Comparison of ENCODE assay signal across 8 cellular contexts in the genomic region with DNA sequence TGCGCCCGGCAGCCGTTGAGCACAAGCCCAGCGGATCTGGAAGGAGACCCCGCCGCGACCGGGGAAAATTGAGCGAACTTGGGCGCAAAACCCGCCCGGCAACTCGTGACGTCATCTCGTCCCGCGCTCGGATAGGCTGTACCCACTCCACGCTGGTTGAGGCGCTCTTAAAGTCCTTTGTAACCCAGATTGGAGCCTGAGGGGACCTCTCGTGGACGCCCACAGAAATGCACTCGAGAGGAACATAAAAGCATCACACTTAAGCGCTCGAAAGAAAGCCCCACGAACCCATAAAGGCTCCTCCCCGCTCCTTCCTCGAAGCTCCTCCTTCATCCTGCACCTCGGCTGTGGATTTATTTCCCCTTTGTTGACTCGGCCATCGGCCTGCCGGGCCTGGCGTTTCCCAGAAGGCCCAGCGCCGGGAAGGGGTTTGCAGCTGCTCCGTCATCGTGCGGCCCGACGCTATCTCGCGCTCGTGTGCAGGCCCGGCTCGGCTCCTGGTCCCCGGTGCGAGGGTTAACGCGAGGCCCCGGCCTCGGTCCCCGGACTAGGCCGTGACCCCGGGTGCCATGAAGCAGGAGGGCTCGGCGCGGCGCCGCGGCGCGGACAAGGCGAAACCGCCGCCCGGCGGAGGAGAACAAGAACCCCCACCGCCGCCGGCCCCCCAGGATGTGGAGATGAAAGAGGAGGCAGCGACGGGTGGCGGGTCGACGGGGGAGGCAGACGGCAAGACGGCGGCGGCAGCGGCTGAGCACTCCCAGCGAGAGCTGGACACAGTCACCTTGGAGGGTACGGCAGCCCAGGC. TPM values are rescaled to one million over a fixed set of nuclear protein-coding genes. Genes with fewer than 3 reads are reported as not detected.
DNase-seq lines count a peak whose midpoint lies in the region; ATAC-seq lines count a peak whose summit lies in the region.

A gene (plus strand): TSS at position 406 of the 805 bp plus-strand sequence. CDS start 164 bp downstream, at position 570.

- peaks cover 9% of the 10 kb centered on the region for H3K27me3 Mint-ChIP-seq in CD4-positive, CD25-positive, alpha-beta regulatory T cell

- peak; percentile 97 to 98 for ATAC-seq in CD4-positive, CD25-positive, alpha-beta regulatory T cell (ENCODE audit: low read depth in 2 of 2)
- ATAC-seq in GM19395 (IDR thresholded peaks at IDR 0.05; ENCODE audit: unreplicated experiment) (peak; percentile 96), HG03565 (IDR thresholded peaks at IDR 0.05; ENCODE audit: unreplicated experiment) (peak; percentile 82), left lobe of liver (peak; percentile 94)

- DNase-seq in CD4-positive, CD25-positive, alpha-beta regulatory T cell: peak; percentile 98 to 100 (median 99)
- DNase-seq in NCI-H748 treated with DMSO at 0.1 percent for 48 hours (lab: John Stamatoyannopoulos, UW) (peak; percentile 98), dedifferentiated amniotic fluid mesenchymal stem cell (ENCODE audit: extremely low spot score) (peak; percentile 100), left lobe of liver (ENCODE audit: low spot score) (peak; percentile 99)
- peak; percentile 94 to 98 for DNase-seq in activated CD4-positive, alpha-beta T cell treated with anti-CD3 and anti-CD28 coated beads, Interleukin-2, amount 50 U/mL, for 24 hours (ENCODE audit: low read depth in 1 of 2, low spot score in 1 of 2)
- peak; percentile 97 for DNase-seq in stimulated activated CD4-positive, alpha-beta T cell treated with anti-CD3 and anti-CD28 coated beads, Interleukin-2, amount 100 ng/mL, for 4 hours (ENCODE audit: low read depth)

- H3K27me3 ChIP-seq in CD4-positive, CD25-positive, alpha-beta regulatory T cell (ENCODE audit: control insufficient read depth, insufficient read depth, low read length): no peaks in the 10 kb centered on the region

- peaks cover 4% of the 10 kb centered on the region for H3K36me3 Mint-ChIP-seq in CD4-positive, CD25-positive, alpha-beta regulatory T cell

- H3K4me1 ChIP-seq in CD4-positive, CD25-positive, alpha-beta regulatory T cell (ENCODE audit: control insufficient read depth, insufficient read depth, low read length, poor library complexity, severe bottlenecking): peaks cover 26% of the 10 kb centered on the region

- peaks cover 9 to 51% (median 30%) of the 10 kb centered on the region in 4 donors for H3K4me1 Mint-ChIP-seq in CD4-positive, CD25-positive, alpha-beta regulatory T cell

- H3K4me3 ChIP-seq in CD4-positive, CD25-positive, alpha-beta regulatory T cell (ENCODE audit: low read depth, low read length): peak within 1 kb of the TSS; percentile 91

- no peaks in the 10 kb centered on the region for H3K9me3 Mint-ChIP-seq in CD4-positive, CD25-positive, alpha-beta regulatory T cell

- H3K27ac ChIP-seq in CD4-positive, CD25-positive, alpha-beta regulatory T cell (ENCODE audit: insufficient read depth, low read length, poor library complexity, severe bottlenecking): peak within 1 kb of the TSS; percentile 96

- peak within 1 kb of the TSS; percentile 93 to 97 (median 94) for H3K27ac Mint-ChIP-seq in CD4-positive, CD25-positive, alpha-beta regulatory T cell

- H3K36me3 ChIP-seq in CD4-positive, CD25-positive, alpha-beta regulatory T cell (ENCODE audit: control insufficient read depth, insufficient read depth, low read length): peaks cover 19% of the 10 kb centered on the region

- peak within 1 kb of the TSS; percentile 91 to 98 (median 95) for H3K4me3 Mint-ChIP-seq in CD4-positive, CD25-positive, alpha-beta regulatory T cell

- H3K9me3 ChIP-seq in CD4-positive, CD25-positive, alpha-beta regulatory T cell (ENCODE audit: control insufficient read depth in 2 of 2, low read length in 2 of 2): no peaks in the 10 kb centered on the region

RNA-seq across cellular contexts. Expression of the gene that starts here (rescaled TPM):
- 62.4 TPM for total RNA-seq in CD4-positive, CD25-positive, alpha-beta regulatory T cell
- 10 to 100 TPM; 47.9 to 51.0 (median 49.3) TPM for polyA plus RNA-seq in CD4-positive, CD25-positive, alpha-beta regulatory T cell
- 52.4 TPM for total RNA-seq in left lobe of liver

Comparison
In these comparisons a context has a peak if more than half of its experiments do, and no peak if none do; other contexts are left out.
1. Peak in every context shown above with its lines: DNase-seq, ATAC-seq, H3K4me3 ChIP-seq and H3K27ac ChIP-seq.